9 cellular contexts compared by ENCODE assay signal in genomic region chr3:185393055-185393454, GRCh38. TPM values are rescaled to one million over a fixed set of nuclear protein-coding genes. Genes with fewer than 3 reads are reported as not detected.
"Had no signal": no experiment of that assay in that cellular context is flagged by ENCODE, and none has a peak within 500 bp of the region (broad histone marks: within the 10 kb centered on the region; RNA-seq: fewer than 3 reads in every experiment).

No MANE protein-coding gene starts in this region.

- H3K9me3 ChIP-seq: HAP-1 had no signal

- H3K4me3 ChIP-seq: GM23248, GM23338, HAP-1 had no signal

- H3K4me1 ChIP-seq: HAP-1 had no signal

- H3K36me3 ChIP-seq: HAP-1 had no signal

- H3K27ac ChIP-seq: GM23248 had no signal

- ATAC-seq: GM23338, HCT116 had no signal

- H3K9me3 Mint-ChIP-seq: GM23338, H9, HFFc6 had no signal

- H3K27ac Mint-ChIP-seq: GM23338, HFFc6 had no signal

- H3K4me3 Mint-ChIP-seq: GM23338, H9, HFFc6 had no signal

- DNase-seq: GM23248, GOT3, H7, H9, HCEC 1CT, HFFc6 had no signal

- H3K4me1 Mint-ChIP-seq: GM23338, H9 had no signal

RNA-seq across cellular contexts. Expression of gene MAP3K13, which starts 30.1 kb away (rescaled TPM):
- total RNA-seq: H7 had no signal
